Comparison of ENCODE assay signal across 29 cellular contexts in the genomic region with DNA sequence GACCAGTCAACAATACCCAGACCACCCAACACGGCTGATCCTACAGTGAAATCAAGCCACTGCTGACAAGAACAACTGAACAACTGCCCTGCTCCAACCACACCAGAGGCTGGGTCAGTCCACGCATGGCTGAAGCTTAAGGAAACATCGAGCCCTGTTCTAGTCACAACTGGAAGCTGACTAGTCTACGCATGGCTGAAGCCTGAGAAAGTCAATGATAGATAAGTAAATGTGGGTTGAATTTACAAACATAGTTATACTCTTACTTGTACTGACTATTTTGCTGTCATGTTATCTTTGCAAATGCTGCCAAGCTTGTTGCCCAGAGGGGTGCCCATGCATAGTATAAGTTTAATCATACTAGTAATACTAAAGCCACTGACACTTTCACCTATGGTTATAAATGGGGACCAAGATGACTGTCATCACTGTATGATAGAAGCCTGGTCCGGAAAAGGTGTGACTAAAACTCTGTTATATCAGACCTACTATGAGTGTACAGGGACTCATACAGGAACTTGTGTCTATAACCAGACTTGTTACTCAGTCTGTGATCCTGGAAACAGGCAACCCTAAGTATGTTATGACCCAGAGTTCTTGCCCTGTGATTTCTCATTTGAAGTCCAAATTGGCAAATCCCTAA. TPM values are rescaled to one million over a fixed set of nuclear protein-coding genes. Genes with fewer than 3 reads are reported as not detected.
"Had no signal": no experiment of that assay in that cellular context is flagged by ENCODE, and none has a peak within 500 bp of the region (broad histone marks: within the 10 kb centered on the region; RNA-seq: fewer than 3 reads in every experiment).

No MANE protein-coding gene starts in this region.

- H3K36me3 ChIP-seq: left ventricle myocardium inferior, neural progenitor cell, tibial artery, WERI-Rb-1 had no signal

- H3K27me3 ChIP-seq: hepatocyte, neural progenitor cell, tibial artery had no signal

- FAIRE-seq: endometrium had no signal

- H3K27ac ChIP-seq: hepatocyte, left ventricle myocardium inferior, neural progenitor cell, tibial artery, WERI-Rb-1 had no signal

- H3K9me3 Mint-ChIP-seq: activated naive CD4-positive, alpha-beta T cell treated with anti-CD3 and anti-CD28 coated beads, Interleukin-2, amount 50 U/mL, for 24 hours; dendritic cell treated with granulocyte-macrophage colony-stimulating factor and Interleukin-4, amounts not matched to agents 40 ng/mL and 50 ng/mL, for 4 days; naive thymus-derived CD4-positive, alpha-beta T cell; neural progenitor cell; stimulated activated naive CD8-positive, alpha-beta T cell treated with anti-CD3 and anti-CD28 coated beads, Interleukin-15, Interleukin-2, amounts not matched to agents 100 ng/mL and 50 ng/mL, for 24 hours; T-cell; T-helper 2 cell treated with Interferon-gamma antibody and Interleukin-4, amounts not matched to agents 5 μg/mL and 100 μg/mL, for 36 hours had no signal

- H3K27ac Mint-ChIP-seq: activated naive CD4-positive, alpha-beta T cell treated with anti-CD3 and anti-CD28 coated beads, Interleukin-2, amount 50 U/mL, for 24 hours; brain; dendritic cell treated with granulocyte-macrophage colony-stimulating factor and Interleukin-4, amounts not matched to agents 40 ng/mL and 50 ng/mL, for 4 days; naive thymus-derived CD4-positive, alpha-beta T cell; neural progenitor cell; stimulated activated naive CD8-positive, alpha-beta T cell treated with anti-CD3 and anti-CD28 coated beads, Interleukin-15, Interleukin-2, amounts not matched to agents 100 ng/mL and 50 ng/mL, for 24 hours; T-cell; T-helper 2 cell treated with Interferon-gamma antibody and Interleukin-4, amounts not matched to agents 5 μg/mL and 100 μg/mL, for 36 hours had no signal

- H3K4me1 Mint-ChIP-seq: activated naive CD4-positive, alpha-beta T cell treated with anti-CD3 and anti-CD28 coated beads, Interleukin-2, amount 50 U/mL, for 24 hours; brain; neural progenitor cell; T-cell had no signal

- H3K36me3 Mint-ChIP-seq: activated naive CD4-positive, alpha-beta T cell treated with anti-CD3 and anti-CD28 coated beads, Interleukin-2, amount 50 U/mL, for 24 hours; brain; naive thymus-derived CD4-positive, alpha-beta T cell; neural progenitor cell; T-cell had no signal

- H3K27me3 Mint-ChIP-seq: dendritic cell treated with granulocyte-macrophage colony-stimulating factor and Interleukin-4, amounts not matched to agents 40 ng/mL and 50 ng/mL, for 4 days; stimulated activated naive CD8-positive, alpha-beta T cell treated with anti-CD3 and anti-CD28 coated beads, Interleukin-15, Interleukin-2, amounts not matched to agents 100 ng/mL and 50 ng/mL, for 24 hours had no signal

- DNase-seq: activated CD4-positive, alpha-beta T cell treated with anti-CD3 and anti-CD28 coated beads, Interleukin-2, amount 50 U/mL, for 48 hours; activated CD4-positive, CD25-positive, alpha-beta regulatory T cell treated with anti-CD3 and anti-CD28 coated beads, Interleukin-2, amount 50 U/mL, for 72 hours; activated effector memory CD4-positive, alpha-beta T cell treated with Interleukin-2 at 50 U/mL for 16 hours; aorta; caudate nucleus; effector CD4-positive, alpha-beta T cell; foreskin melanocyte; kidney glomerular epithelial cell; left ventricle myocardium inferior; naive thymus-derived CD4-positive, alpha-beta T cell; retina; stimulated activated CD4-positive, alpha-beta T cell treated with anti-CD3 and anti-CD28 coated beads, Interleukin-4, amount 100 ng/mL, for 24 hours; T-cell; tibial artery; WERI-Rb-1 had no signal

- H3K9me3 ChIP-seq: left ventricle myocardium inferior, tibial artery had no signal

- H3K4me1 ChIP-seq: left ventricle myocardium inferior, neural progenitor cell, tibial artery had no signal

- ATAC-seq: esophagus mucosa; naive thymus-derived CD4-positive, alpha-beta T cell; SK-N-SH treated with all-trans-retinoic acid at 6 μM for 48 hours; T-cell had no signal

- H3K4me3 ChIP-seq: hepatocyte, left ventricle myocardium inferior, neural progenitor cell, tibial artery had no signal

- H3K4me3 Mint-ChIP-seq: activated naive CD4-positive, alpha-beta T cell treated with anti-CD3 and anti-CD28 coated beads, Interleukin-2, amount 50 U/mL, for 24 hours; brain; dendritic cell treated with granulocyte-macrophage colony-stimulating factor and Interleukin-4, amounts not matched to agents 40 ng/mL and 50 ng/mL, for 4 days; naive thymus-derived CD4-positive, alpha-beta T cell; neural progenitor cell; stimulated activated naive CD8-positive, alpha-beta T cell treated with anti-CD3 and anti-CD28 coated beads, Interleukin-15, Interleukin-2, amounts not matched to agents 100 ng/mL and 50 ng/mL, for 24 hours; T-cell; T-helper 2 cell treated with Interferon-gamma antibody and Interleukin-4, amounts not matched to agents 5 μg/mL and 100 μg/mL, for 36 hours had no signal

RNA-seq across cellular contexts. Expression of a gene that starts 43.4 kb away (rescaled TPM):
- total RNA-seq: aorta; esophagus mucosa; left ventricle myocardium inferior; lung microvascular endothelial cell; naive thymus-derived CD4-positive, alpha-beta T cell; osteoblast; posterior vena cava; T-cell; urinary bladder had no signal
- polyA plus RNA-seq: aorta; naive thymus-derived CD4-positive, alpha-beta T cell had no signal
